In the genomic region with DNA sequence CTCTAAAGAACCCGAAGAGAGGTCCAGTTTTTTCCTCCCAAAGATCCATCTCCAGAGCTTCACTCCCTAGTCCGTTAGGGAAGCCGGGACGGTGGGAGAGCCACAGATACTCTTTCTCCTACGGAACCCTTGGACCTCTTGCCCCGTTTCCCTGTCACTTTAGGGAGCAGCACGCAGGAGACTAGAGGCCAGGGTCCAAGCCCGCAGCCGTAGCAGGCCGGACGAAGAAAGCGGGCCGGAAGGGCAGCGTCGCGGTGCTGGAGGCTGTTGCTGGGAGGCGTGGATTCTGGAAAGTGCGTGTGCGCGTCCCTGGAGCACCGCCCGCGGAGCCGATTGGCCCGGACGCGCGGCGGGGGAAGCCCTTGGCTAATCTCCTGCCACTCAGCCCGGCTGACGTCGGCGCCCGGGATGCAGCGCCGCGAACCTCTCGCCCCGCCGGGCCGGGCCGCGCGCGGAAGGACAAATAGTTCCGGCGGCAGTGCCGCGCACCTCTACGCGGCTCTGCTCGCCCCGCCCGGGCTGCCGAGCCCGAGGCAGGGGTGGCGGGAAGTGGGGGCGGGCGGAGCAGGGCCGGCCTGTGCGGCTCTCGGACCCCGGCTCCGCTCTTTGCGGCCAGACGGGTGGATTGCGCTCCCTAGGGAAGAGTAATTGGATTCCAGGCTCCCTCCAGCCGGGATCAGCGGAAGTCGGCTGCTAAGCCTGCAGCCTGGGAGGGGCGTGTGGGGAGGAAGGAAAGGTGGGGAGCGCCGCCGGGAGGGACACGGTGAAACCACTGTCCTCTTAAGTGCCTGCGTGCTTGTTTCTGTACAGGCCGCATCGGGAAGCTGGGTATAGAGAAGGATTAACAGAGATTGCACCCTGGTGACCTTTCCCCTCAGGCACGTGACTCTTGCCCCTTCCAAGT, we compare ENCODE assay signal across 1 cellular context.
TF ChIP-seq lines count a peak whose summit lies in the region.

No MANE protein-coding gene starts in this region.

TF ChIP-seq in HepG2, 621 proteins besides CTCF, POLR2A, EP300 and RAD21 (continued from another document and continues in another):
- TF ChIP-seq, protein P1, sequence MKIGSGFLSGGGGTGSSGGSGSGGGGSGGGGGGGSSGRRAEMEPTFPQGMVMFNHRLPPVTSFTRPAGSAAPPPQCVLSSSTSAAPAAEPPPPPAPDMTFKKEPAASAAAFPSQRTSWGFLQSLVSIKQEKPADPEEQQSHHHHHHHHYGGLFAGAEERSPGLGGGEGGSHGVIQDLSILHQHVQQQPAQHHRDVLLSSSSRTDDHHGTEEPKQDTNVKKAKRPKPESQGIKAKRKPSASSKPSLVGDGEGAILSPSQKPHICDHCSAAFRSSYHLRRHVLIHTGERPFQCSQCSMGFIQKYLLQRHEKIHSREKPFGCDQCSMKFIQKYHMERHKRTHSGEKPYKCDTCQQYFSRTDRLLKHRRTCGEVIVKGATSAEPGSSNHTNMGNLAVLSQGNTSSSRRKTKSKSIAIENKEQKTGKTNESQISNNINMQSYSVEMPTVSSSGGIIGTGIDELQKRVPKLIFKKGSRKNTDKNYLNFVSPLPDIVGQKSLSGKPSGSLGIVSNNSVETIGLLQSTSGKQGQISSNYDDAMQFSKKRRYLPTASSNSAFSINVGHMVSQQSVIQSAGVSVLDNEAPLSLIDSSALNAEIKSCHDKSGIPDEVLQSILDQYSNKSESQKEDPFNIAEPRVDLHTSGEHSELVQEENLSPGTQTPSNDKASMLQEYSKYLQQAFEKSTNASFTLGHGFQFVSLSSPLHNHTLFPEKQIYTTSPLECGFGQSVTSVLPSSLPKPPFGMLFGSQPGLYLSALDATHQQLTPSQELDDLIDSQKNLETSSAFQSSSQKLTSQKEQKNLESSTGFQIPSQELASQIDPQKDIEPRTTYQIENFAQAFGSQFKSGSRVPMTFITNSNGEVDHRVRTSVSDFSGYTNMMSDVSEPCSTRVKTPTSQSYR (CRISPR knock-in tag; IDR thresholded peaks at IDR 0.05; ENCODE audit: borderline replicate concordance) = peak; percentile 35; the same call in 1 of the 2 replicates
- TF ChIP-seq, protein P2, sequence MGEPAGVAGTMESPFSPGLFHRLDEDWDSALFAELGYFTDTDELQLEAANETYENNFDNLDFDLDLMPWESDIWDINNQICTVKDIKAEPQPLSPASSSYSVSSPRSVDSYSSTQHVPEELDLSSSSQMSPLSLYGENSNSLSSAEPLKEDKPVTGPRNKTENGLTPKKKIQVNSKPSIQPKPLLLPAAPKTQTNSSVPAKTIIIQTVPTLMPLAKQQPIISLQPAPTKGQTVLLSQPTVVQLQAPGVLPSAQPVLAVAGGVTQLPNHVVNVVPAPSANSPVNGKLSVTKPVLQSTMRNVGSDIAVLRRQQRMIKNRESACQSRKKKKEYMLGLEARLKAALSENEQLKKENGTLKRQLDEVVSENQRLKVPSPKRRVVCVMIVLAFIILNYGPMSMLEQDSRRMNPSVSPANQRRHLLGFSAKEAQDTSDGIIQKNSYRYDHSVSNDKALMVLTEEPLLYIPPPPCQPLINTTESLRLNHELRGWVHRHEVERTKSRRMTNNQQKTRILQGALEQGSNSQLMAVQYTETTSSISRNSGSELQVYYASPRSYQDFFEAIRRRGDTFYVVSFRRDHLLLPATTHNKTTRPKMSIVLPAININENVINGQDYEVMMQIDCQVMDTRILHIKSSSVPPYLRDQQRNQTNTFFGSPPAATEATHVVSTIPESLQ (CRISPR knock-in tag; conservative IDR thresholded peaks at IDR 0.05) = 0 out of 2 replicates have a peak, but pooled peaks have one; percentile 80
- TF ChIP-seq PCBP2 (optimal IDR thresholded peaks at IDR 0.05; ENCODE audit: low read depth, low read length, poor library complexity, severe bottlenecking) (no peak), GLI4 (CRISPR knock-in tag; IDR thresholded peaks at IDR 0.05; ENCODE audit: borderline replicate concordance) (no peak), FOSL1 (CRISPR knock-in tag; IDR thresholded peaks at IDR 0.05; ENCODE audit: borderline replicate concordance) (no peak), SNRNP70 (IDR thresholded peaks at IDR 0.05; ENCODE audit: low read depth, low read length) (no peak), ZNF773 (CRISPR knock-in tag; IDR thresholded peaks at IDR 0.05; ENCODE audit: borderline replicate concordance) (peak; percentile 83; the same call in 1 of the 2 replicates), ZNF350 (CRISPR knock-in tag; IDR thresholded peaks at IDR 0.05; ENCODE audit: borderline replicate concordance, low read depth) (peak; percentile 74; the same call in 1 of the 2 replicates), ARHGAP35 (CRISPR knock-in tag; IDR thresholded peaks at IDR 0.05; ENCODE audit: borderline replicate concordance) (peak; percentile 81; the same call in 1 of the 2 replicates), MYC (CRISPR knock-in tag; IDR thresholded peaks at IDR 0.05; ENCODE audit: borderline replicate concordance) (peak; percentile 85; the same call in 1 of the 2 replicates), XRCC5 (optimal IDR thresholded peaks at IDR 0.05; ENCODE audit: low read length) (peak; percentile 90), ZSCAN20 (CRISPR knock-in tag; IDR thresholded peaks at IDR 0.05; ENCODE audit: borderline replicate concordance) (no peak), HNRNPK (IDR thresholded peaks at IDR 0.05; ENCODE audit: low read depth, low read length, poor library complexity, severe bottlenecking) (peak; percentile 89), EZH2 (conservative IDR thresholded peaks at IDR 0.05; ENCODE audit: low read depth, low read length) (no peak), ZNF317 (CRISPR knock-in tag; IDR thresholded peaks at IDR 0.05) (peak; percentile 92), MTA1 (CRISPR knock-in tag; IDR thresholded peaks at IDR 0.05; ENCODE audit: borderline replicate concordance) (peak; percentile 91; the same call in 1 of the 2 replicates), ZNF335 (CRISPR knock-in tag; IDR thresholded peaks at IDR 0.05) (peak; percentile 73; the same call in 1 of the 2 replicates), ZNF776 (CRISPR knock-in tag; IDR thresholded peaks at IDR 0.05) (peak; percentile 64; the same call in 1 of the 2 replicates), KAT7 (CRISPR knock-in tag; IDR thresholded peaks at IDR 0.05; ENCODE audit: borderline replicate concordance) (no peak; the same call in 1 of the 2 replicates), MEF2D (CRISPR knock-in tag; IDR thresholded peaks at IDR 0.05) (0 out of 2 replicates have a peak, but pooled peaks have one; percentile 62), ZNF772 (CRISPR knock-in tag; IDR thresholded peaks at IDR 0.05) (peak; percentile 86), TCF12 (IDR thresholded peaks at IDR 0.05) (no peak), TCF12 (CRISPR knock-in tag; IDR thresholded peaks at IDR 0.05) (peak; percentile 94), NR2C2 (CRISPR knock-in tag; IDR thresholded peaks at IDR 0.05; ENCODE audit: borderline replicate concordance) (peak; percentile 95), FLYWCH1 (CRISPR knock-in tag; IDR thresholded peaks at IDR 0.05) (peak; percentile 71; the same call in 1 of the 2 replicates), HNRNPLL (IDR thresholded peaks at IDR 0.05; ENCODE audit: low read depth, low read length, poor library complexity, severe bottlenecking) (peak; percentile 100), ONECUT2 (CRISPR knock-in tag; IDR thresholded peaks at IDR 0.05) (no peak)
- TF ChIP-seq, protein P3, sequence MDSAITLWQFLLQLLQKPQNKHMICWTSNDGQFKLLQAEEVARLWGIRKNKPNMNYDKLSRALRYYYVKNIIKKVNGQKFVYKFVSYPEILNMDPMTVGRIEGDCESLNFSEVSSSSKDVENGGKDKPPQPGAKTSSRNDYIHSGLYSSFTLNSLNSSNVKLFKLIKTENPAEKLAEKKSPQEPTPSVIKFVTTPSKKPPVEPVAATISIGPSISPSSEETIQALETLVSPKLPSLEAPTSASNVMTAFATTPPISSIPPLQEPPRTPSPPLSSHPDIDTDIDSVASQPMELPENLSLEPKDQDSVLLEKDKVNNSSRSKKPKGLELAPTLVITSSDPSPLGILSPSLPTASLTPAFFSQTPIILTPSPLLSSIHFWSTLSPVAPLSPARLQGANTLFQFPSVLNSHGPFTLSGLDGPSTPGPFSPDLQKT (CRISPR knock-in tag; IDR thresholded peaks at IDR 0.05; ENCODE audit: borderline replicate concordance) = no peak
- TF ChIP-seq, protein P4, sequence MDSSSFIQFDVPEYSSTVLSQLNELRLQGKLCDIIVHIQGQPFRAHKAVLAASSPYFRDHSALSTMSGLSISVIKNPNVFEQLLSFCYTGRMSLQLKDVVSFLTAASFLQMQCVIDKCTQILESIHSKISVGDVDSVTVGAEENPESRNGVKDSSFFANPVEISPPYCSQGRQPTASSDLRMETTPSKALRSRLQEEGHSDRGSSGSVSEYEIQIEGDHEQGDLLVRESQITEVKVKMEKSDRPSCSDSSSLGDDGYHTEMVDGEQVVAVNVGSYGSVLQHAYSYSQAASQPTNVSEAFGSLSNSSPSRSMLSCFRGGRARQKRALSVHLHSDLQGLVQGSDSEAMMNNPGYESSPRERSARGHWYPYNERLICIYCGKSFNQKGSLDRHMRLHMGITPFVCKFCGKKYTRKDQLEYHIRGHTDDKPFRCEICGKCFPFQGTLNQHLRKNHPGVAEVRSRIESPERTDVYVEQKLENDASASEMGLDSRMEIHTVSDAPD (CRISPR knock-in tag; IDR thresholded peaks at IDR 0.05) = 0 out of 2 replicates have a peak, but pooled peaks have one; percentile 19
- TF ChIP-seq, protein P5, sequence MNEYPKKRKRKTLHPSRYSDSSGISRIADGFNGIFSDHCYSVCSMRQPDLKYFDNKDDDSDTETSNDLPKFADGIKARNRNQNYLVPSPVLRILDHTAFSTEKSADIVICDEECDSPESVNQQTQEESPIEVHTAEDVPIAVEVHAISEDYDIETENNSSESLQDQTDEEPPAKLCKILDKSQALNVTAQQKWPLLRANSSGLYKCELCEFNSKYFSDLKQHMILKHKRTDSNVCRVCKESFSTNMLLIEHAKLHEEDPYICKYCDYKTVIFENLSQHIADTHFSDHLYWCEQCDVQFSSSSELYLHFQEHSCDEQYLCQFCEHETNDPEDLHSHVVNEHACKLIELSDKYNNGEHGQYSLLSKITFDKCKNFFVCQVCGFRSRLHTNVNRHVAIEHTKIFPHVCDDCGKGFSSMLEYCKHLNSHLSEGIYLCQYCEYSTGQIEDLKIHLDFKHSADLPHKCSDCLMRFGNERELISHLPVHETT (CRISPR knock-in tag; conservative IDR thresholded peaks at IDR 0.05) = peak; percentile 98
- TF ChIP-seq, protein P6, sequence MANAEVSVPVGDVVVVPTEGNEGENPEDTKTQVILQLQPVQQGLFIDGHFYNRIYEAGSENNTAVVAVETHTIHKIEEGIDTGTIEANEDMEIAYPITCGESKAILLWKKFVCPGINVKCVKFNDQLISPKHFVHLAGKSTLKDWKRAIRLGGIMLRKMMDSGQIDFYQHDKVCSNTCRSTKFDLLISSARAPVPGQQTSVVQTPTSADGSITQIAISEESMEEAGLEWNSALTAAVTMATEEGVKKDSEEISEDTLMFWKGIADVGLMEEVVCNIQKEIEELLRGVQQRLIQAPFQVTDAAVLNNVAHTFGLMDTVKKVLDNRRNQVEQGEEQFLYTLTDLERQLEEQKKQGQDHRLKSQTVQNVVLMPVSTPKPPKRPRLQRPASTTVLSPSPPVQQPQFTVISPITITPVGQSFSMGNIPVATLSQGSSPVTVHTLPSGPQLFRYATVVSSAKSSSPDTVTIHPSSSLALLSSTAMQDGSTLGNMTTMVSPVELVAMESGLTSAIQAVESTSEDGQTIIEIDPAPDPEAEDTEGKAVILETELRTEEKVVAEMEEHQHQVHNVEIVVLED (CRISPR knock-in tag; IDR thresholded peaks at IDR 0.05; ENCODE audit: borderline replicate concordance) = peak; percentile 89
- TF ChIP-seq, protein P7, sequence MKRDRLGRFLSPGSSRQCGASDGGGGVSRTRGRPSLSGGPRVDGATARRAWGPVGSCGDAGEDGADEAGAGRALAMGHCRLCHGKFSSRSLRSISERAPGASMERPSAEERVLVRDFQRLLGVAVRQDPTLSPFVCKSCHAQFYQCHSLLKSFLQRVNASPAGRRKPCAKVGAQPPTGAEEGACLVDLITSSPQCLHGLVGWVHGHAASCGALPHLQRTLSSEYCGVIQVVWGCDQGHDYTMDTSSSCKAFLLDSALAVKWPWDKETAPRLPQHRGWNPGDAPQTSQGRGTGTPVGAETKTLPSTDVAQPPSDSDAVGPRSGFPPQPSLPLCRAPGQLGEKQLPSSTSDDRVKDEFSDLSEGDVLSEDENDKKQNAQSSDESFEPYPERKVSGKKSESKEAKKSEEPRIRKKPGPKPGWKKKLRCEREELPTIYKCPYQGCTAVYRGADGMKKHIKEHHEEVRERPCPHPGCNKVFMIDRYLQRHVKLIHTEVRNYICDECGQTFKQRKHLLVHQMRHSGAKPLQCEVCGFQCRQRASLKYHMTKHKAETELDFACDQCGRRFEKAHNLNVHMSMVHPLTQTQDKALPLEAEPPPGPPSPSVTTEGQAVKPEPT (CRISPR knock-in tag; IDR thresholded peaks at IDR 0.05; ENCODE audit: low read depth) = no peak
- TF ChIP-seq, protein P8, sequence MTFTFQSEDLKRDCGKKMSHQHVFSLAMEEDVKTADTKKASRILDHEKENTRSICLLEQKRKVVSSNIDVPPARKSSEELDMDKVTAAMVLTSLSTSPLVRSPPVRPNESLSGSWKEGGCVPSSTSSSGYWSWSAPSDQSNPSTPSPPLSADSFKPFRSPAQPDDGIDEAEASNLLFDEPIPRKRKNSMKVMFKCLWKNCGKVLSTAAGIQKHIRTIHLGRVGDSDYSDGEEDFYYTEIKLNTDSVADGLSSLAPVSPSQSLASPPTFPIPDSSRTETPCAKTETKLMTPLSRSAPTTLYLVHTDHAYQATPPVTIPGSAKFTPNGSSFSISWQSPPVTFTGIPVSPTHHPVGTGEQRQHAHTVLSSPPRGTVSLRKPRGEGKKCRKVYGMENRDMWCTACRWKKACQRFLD (CRISPR knock-in tag; IDR thresholded peaks at IDR 0.05; ENCODE audit: borderline replicate concordance) = no peak
- TF ChIP-seq, protein P9, sequence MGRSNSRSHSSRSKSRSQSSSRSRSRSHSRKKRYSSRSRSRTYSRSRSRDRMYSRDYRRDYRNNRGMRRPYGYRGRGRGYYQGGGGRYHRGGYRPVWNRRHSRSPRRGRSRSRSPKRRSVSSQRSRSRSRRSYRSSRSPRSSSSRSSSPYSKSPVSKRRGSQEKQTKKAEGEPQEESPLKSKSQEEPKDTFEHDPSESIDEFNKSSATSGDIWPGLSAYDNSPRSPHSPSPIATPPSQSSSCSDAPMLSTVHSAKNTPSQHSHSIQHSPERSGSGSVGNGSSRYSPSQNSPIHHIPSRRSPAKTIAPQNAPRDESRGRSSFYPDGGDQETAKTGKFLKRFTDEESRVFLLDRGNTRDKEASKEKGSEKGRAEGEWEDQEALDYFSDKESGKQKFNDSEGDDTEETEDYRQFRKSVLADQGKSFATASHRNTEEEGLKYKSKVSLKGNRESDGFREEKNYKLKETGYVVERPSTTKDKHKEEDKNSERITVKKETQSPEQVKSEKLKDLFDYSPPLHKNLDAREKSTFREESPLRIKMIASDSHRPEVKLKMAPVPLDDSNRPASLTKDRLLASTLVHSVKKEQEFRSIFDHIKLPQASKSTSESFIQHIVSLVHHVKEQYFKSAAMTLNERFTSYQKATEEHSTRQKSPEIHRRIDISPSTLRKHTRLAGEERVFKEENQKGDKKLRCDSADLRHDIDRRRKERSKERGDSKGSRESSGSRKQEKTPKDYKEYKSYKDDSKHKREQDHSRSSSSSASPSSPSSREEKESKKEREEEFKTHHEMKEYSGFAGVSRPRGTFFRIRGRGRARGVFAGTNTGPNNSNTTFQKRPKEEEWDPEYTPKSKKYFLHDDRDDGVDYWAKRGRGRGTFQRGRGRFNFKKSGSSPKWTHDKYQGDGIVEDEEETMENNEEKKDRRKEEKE (IDR thresholded peaks at IDR 0.05) = no peak
